ENCODE assay signal across 1 cellular context in genomic region chr14:73744175-73744867, GRCh38.
TF ChIP-seq lines count a peak whose summit lies in the region.

No MANE protein-coding gene starts in this region.

TF ChIP-seq in WTC11, 78 proteins besides CTCF, POLR2A, EP300 and RAD21 (continued from another document):
- TF ChIP-seq ZNF532 (CRISPR knock-in tag; IDR thresholded peaks at IDR 0.05; ENCODE audit: borderline replicate concordance) (no peak), MLX (CRISPR knock-in tag; IDR thresholded peaks at IDR 0.05) (no peak), CDX4 (CRISPR knock-in tag; IDR thresholded peaks at IDR 0.05; ENCODE audit: borderline replicate concordance) (no peak), JUN (CRISPR knock-in tag; IDR thresholded peaks at IDR 0.05) (no peak), NR1H2 (CRISPR knock-in tag; IDR thresholded peaks at IDR 0.05) (no peak), NFE2L1 (CRISPR knock-in tag; IDR thresholded peaks at IDR 0.05) (no peak)
